8 cellular contexts compared by ENCODE assay signal in the genomic region with DNA sequence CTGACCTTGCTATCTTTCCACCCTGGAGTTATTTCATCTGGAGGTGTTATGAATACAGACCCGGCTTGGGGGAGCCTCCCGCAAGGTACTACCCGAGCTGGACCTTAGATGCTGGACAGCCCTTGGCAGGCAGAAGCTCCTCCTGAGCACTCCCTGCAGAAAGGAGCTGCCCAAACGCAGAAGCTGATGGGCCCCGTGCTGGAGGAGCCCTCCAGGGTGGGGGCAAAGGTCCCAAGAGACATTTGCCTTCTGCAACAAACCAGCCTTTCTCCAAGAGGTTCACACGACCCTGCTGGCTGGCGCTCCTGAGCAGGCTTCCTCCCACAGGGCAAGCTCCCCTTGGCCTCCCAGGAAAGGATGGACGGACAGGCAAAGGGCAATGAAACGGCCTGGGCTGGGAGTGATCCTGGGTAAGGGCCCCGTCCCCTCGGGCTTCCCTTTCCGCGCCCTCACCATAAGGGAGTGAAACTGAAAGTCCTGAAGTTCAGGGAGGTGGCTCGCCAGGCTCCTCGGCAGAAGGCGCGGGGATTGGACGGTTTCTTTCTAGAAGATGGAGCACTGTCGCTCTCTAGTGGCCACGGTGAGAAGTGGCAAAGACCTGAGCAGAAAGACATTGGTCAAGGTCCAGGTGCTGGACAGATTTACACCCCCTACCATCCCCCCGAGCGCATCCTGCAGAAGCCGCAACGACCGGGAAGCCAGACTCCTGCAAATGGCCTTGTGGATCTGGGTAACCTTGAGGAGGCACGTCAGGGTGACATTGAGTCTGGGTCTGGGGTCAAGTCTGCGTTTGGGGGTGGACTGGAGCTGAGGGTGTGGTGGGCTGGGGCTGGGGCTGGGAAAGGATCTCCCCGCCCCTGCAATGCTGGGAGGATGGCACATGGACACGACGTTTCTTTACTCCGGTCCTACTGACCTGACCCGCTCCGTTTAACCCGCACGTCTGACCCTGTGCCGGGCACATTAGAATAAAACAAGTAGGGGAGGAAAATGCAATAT. TPM values are rescaled to one million over a fixed set of nuclear protein-coding genes. Genes with fewer than 3 reads are reported as not detected.
DNase-seq lines count a peak whose midpoint lies in the region; ATAC-seq and TF ChIP-seq lines count a peak whose summit lies in the region.

No MANE protein-coding gene starts in this region.

- H3K9me3 ChIP-seq in colonic mucosa = no peaks in the 10 kb centered on the region

- H3K4me1 ChIP-seq in colonic mucosa = no peaks in the 10 kb centered on the region

- H3K4me3 ChIP-seq in colonic mucosa = peak overlapping the region; percentile 53

- ATAC-seq in GM18873 (IDR thresholded peaks at IDR 0.05; ENCODE audit: low FRiP score, unreplicated experiment) = peak; percentile 55
- peak; percentile 69 for ATAC-seq in HG03280 (IDR thresholded peaks at IDR 0.05; ENCODE audit: unreplicated experiment)

- DNase-seq in AG08395 (ENCODE audit: low spot score) (peak; percentile 89), NCI-H510A treated with DMSO at 0.1 percent for 48 hours (lab: John Stamatoyannopoulos, UW) (peak; percentile 85), colonic mucosa (peak; percentile 95), left kidney (ENCODE audit: low read depth, low spot score) (peak; percentile 96)
- peak; percentile 83 to 85 for DNase-seq in activated CD4-positive, alpha-beta T cell treated with anti-CD3 and anti-CD28 coated beads for 4 hours
- peak; percentile 82 for DNase-seq in stimulated activated CD4-positive, alpha-beta T cell treated with anti-CD3 and anti-CD28 coated beads, Interleukin-1b, Interleukin-23, amount 100 ng/mL, for 48 hours

- intact Hi-C loops in colonic mucosa (cut with DNase I) = loop anchor here (1.0 to 10.0 kb wide), 3 partner anchors 55 to 217 kb away; a partner anchor contains a TSS

- H3K27me3 ChIP-seq in colonic mucosa = no peaks in the 10 kb centered on the region

- H3K36me3 ChIP-seq in colonic mucosa = no peaks in the 10 kb centered on the region

- peak overlapping the region; percentile 65 for H3K27ac ChIP-seq in colonic mucosa

- H3K9ac ChIP-seq in colonic mucosa (ENCODE audit: low read depth in 2 of 2, low read length in 2 of 2) = peak overlapping the region; percentile 73 to 86

- TF ChIP-seq CTCF in colonic mucosa (IDR thresholded peaks at IDR 0.05) = peak; percentile 87

RNA-seq across cellular contexts. Expression of a gene that starts 56.4 kb away (rescaled TPM):
- 10 to 100 TPM; 61.6 to 99.9 TPM for total RNA-seq in colonic mucosa

Comparison
In these comparisons a context has a peak if more than half of its experiments do, and no peak if none do; other contexts are left out.
1. Peak in every context shown above with its lines: DNase-seq, ATAC-seq, H3K4me3 ChIP-seq and H3K27ac ChIP-seq.